8 cellular contexts compared by ENCODE assay signal in genomic region chr17:76584427-76585047, GRCh38. TPM values are rescaled to one million over a fixed set of nuclear protein-coding genes. Genes with fewer than 3 reads are reported as not detected.
DNase-seq lines count a peak whose midpoint lies in the region; ATAC-seq, FAIRE-seq and TF ChIP-seq lines count a peak whose summit lies in the region.

No MANE protein-coding gene starts in this region.

- H3K79me2 ChIP-seq in K562 (ENCODE audit: control insufficient read depth, insufficient read depth, low read length), result no peaks in the 10 kb centered on the region

- H3K9me3 Mint-ChIP-seq in stimulated activated naive CD8-positive, alpha-beta T cell treated with anti-CD3 and anti-CD28 coated beads, Interleukin-15, amount 100 ng/mL, for 72 hours, result no peaks in the 10 kb centered on the region

- ATAC-seq in K562 (no peak), GM19328 (IDR thresholded peaks at IDR 0.05; ENCODE audit: unreplicated experiment) (no peak)
- no peak for ATAC-seq in stimulated activated naive CD8-positive, alpha-beta T cell treated with anti-CD3 and anti-CD28 coated beads, Interleukin-15, amount 100 ng/mL, for 72 hours

- peak overlapping the region; percentile 37; the same call in 1 of the 2 replicates for H3K4me2 ChIP-seq in K562 (ENCODE audit: insufficient read depth, low read length)

- no peak overlapping the region for H3K27ac Mint-ChIP-seq in stimulated activated naive CD8-positive, alpha-beta T cell treated with anti-CD3 and anti-CD28 coated beads, Interleukin-15, amount 100 ng/mL, for 72 hours

- no TSS peak for BruUV-seq in K562 (replicated peaks; lab: Mats Ljungman, UMichigan)

- H3K36me3 ChIP-seq in K562 (ENCODE audit: control insufficient read depth, insufficient read depth, low read length), result no peaks in the 10 kb centered on the region

- CTCF ChIA-PET in K562 (lab: Yijun Ruan, JAX; ENCODE audit: low intra/inter-chr PET ratio), result no interaction called here

- peaks cover 71% of the 10 kb centered on the region for H3K27me3 Mint-ChIP-seq in stimulated activated naive CD8-positive, alpha-beta T cell treated with anti-CD3 and anti-CD28 coated beads, Interleukin-15, amount 100 ng/mL, for 72 hours

- intact Hi-C loops in K562 (cut with micrococcal nuclease), result no loop called here

- no peak for TF ChIP-seq RAD21 in K562 (CRISPR knock-in tag; conservative IDR thresholded peaks at IDR 0.05 in 1 of 2, IDR thresholded peaks at IDR 0.05 in 1 of 2)

- H4K20me1 ChIP-seq in K562 (replicated peaks; ENCODE audit: control insufficient read depth, insufficient read depth, low read length), result no peaks in the 10 kb centered on the region

- H2AFZ ChIP-seq in K562 (ENCODE audit: low read depth, low read length), result peak overlapping the region; percentile 40; the same call in 1 of the 2 replicates

- H3K4me1 Mint-ChIP-seq in stimulated activated naive CD8-positive, alpha-beta T cell treated with anti-CD3 and anti-CD28 coated beads, Interleukin-15, amount 100 ng/mL, for 72 hours, result peaks cover 26% of the 10 kb centered on the region

- no peak overlapping the region for H3K27ac ChIP-seq in K562 (ENCODE audit: extremely low read depth, low read depth, low read length)

- H3K9me3 ChIP-seq in K562 (replicated peaks; ENCODE audit: control insufficient read depth, insufficient read depth, low read depth, low read length), result no peaks in the 10 kb centered on the region

- no peak for FAIRE-seq in K562 (lab: Jason Lieb, UNC)

- H3K4me3 ChIP-seq in K562, result no peak overlapping the region

- peaks cover 0 to 30% of the 10 kb centered on the region in 2 experiments; a peak in 4 of 5 replicates for H3K4me1 ChIP-seq in K562 (replicated peaks in 1 of 2; ENCODE audit: control insufficient read depth in 2 of 2, insufficient read depth in 2 of 2, low read length in 2 of 2)

- peak overlapping the region in 1 of 2 experiments; percentile 68; a peak in 1 of 4 replicates for H3K9ac ChIP-seq in K562 (ENCODE audit: insufficient read depth in 1 of 2, low read depth in 2 of 2, low read length in 2 of 2)

- WGBS in K562 (ENCODE audit: insufficient coverage, low coverage, missing lambda C conversion rate), result 75% methylated on average over 13 of the region's 18 CpGs

- no peak for TF ChIP-seq EP300 in K562 (IDR thresholded peaks at IDR 0.05; ENCODE audit: low read length)

- TF ChIP-seq CTCF in K562 (IDR thresholded peaks at IDR 0.05 in 2 of 3, conservative IDR thresholded peaks at IDR 0.05 in 1 of 3; ENCODE audit: insufficient read depth in 2 of 3, low read depth in 1 of 3, low read length in 3 of 3), result no peak

- peaks cover 0 to 6% of the 10 kb centered on the region in 2 experiments; a peak in 2 of 5 replicates for H3K27me3 ChIP-seq in K562 (ENCODE audit: control insufficient read depth in 2 of 2, insufficient read depth in 2 of 2, low read length in 2 of 2)

- H3K9me1 ChIP-seq in K562 (ENCODE audit: control insufficient read depth, insufficient read depth, low read length), result no peaks in the 10 kb centered on the region

- no peak for TF ChIP-seq POLR2A in K562 (conservative IDR thresholded peaks at IDR 0.05)

- in situ Hi-C loops in K562 (cut with MboI), result no loop called here

- H3K4me3 Mint-ChIP-seq in stimulated activated naive CD8-positive, alpha-beta T cell treated with anti-CD3 and anti-CD28 coated beads, Interleukin-15, amount 100 ng/mL, for 72 hours, result peak overlapping the region; percentile 76 to 80

- DNase-seq in NCI-H82 (lab: John Stamatoyannopoulos, UW) (peak; percentile 54), NCI-H82 treated with DMSO at 0.1 percent for 48 hours (lab: John Stamatoyannopoulos, UW; ENCODE audit: unreplicated experiment) (no peak), K562 (ENCODE audit: extremely low read depth in 1 of 4, low spot score in 3 of 4) (no peak), kidney tubule cell (ENCODE audit: low spot score) (peak; percentile 35), AG08396 (ENCODE audit: low spot score) (no peak), NOMO-1 treated with DMSO at 0.1 percent for 48 hours (lab: John Stamatoyannopoulos, UW; ENCODE audit: unreplicated experiment) (no peak)
- no peak for DNase-seq in stimulated activated naive CD8-positive, alpha-beta T cell treated with anti-CD3 and anti-CD28 coated beads, Interleukin-15, amount 100 ng/mL, for 72 hours

- POLR2A ChIA-PET in K562 (lab: Yijun Ruan, JAX), result interaction anchor here (0.6 to 1.5 kb wide), 6 partner anchors 13 to 40 kb away, joined by 3 to 5 read pairs (median 4); no protein-coding TSS in a partner anchor

RNA-seq across cellular contexts. Expression of gene ST6GALNAC2, which starts 1.1 kb away (rescaled TPM):
- total RNA-seq in K562 (2011; cell fraction: chromatin; rRNA removed; ENCODE audit: low replicate concordance), result not detected in 2 replicates
- not detected in 2 replicates for total RNA-seq in K562 (2011; cell fraction: nucleolus; rRNA removed)
- not detected in 2 replicates for total RNA-seq in K562 (2011; cell fraction: nucleoplasm; rRNA removed)
- total RNA-seq in K562 (2014; rRNA removed), result not detected in 2 replicates
- not detected in 2 replicates for total RNA-seq in K562 (2014; rRNA removed; fragmentation: Illumina TruSeq; extraction: Trizol)
- total RNA-seq in K562 (2015; rRNA removed; fragmentation: Illumina TruSeq; extraction: Trizol), result not detected in 2 replicates
- not detected in 2 replicates for total RNA-seq in K562 (2021)
- not detected in 2 replicates for polyA plus RNA-seq in K562 (2011; rRNA removed)
- not detected in 2 replicates for polyA plus RNA-seq in K562 (2011; cell fraction: cytosol; rRNA removed)
- polyA plus RNA-seq in K562 (2011; cell fraction: nucleus; rRNA removed), result not detected in 2 replicates
- not detected in 2 replicates for polyA plus RNA-seq in K562 (2012)
- 0.18 TPM in 1 of 2 replicates, not detected in the other for polyA plus RNA-seq in K562 (2014; fragmentation: Illumina TruSeq; extraction: Trizol)
- not detected for polyA plus RNA-seq in K562 (2014; fragmentation: Nextera tagmentation; extraction: Ambion mirVana)
- polyA plus RNA-seq in K562 (2014; rRNA removed), result not detected in 2 replicates
- polyA minus RNA-seq in K562 (2011; rRNA and poly(A)+ RNA removed), result not detected in 2 replicates
- not detected in 2 replicates for polyA minus RNA-seq in K562 (2011; cell fraction: cytosol; rRNA and poly(A)+ RNA removed)
- not detected in 2 replicates for polyA minus RNA-seq in K562 (2011; cell fraction: nucleus; rRNA and poly(A)+ RNA removed)

RNA-seq across cellular contexts. Expression of gene PRCD, which starts 44.7 kb away (rescaled TPM):
- 0.14 TPM in 1 of 2 replicates, not detected in the other for total RNA-seq in K562 (2011; cell fraction: chromatin; rRNA removed; ENCODE audit: low replicate concordance)
- not detected in 2 replicates for total RNA-seq in K562 (2011; cell fraction: nucleolus; rRNA removed)
- not detected in 2 replicates for total RNA-seq in K562 (2011; cell fraction: nucleoplasm; rRNA removed)
- total RNA-seq in K562 (2014; rRNA removed), result not detected in 2 replicates
- not detected in 2 replicates for total RNA-seq in K562 (2014; rRNA removed; fragmentation: Illumina TruSeq; extraction: Trizol)
- total RNA-seq in K562 (2015; rRNA removed; fragmentation: Illumina TruSeq; extraction: Trizol), result not detected in 2 replicates
- total RNA-seq in K562 (2021), result 0.27 TPM in 1 of 2 replicates, not detected in the other
- 0.20 and 0.39 TPM in 2 replicates for polyA plus RNA-seq in K562 (2011; rRNA removed)
- not detected in 2 replicates for polyA plus RNA-seq in K562 (2011; cell fraction: cytosol; rRNA removed)
- polyA plus RNA-seq in K562 (2011; cell fraction: nucleus; rRNA removed), result 0.10 and 0.13 TPM in 2 replicates
- polyA plus RNA-seq in K562 (2012), result 0.26 and 0.65 TPM in 2 replicates
- polyA plus RNA-seq in K562 (2014; fragmentation: Illumina TruSeq; extraction: Trizol), result not detected in 2 replicates
- polyA plus RNA-seq in K562 (2014; fragmentation: Nextera tagmentation; extraction: Ambion mirVana), result under 1 TPM in 1 of 2 experiments, not detected in 1; 0.25 TPM
- polyA plus RNA-seq in K562 (2014; rRNA removed), result 0.21 TPM in 1 of 2 replicates, not detected in the other
- 0.07 TPM in 1 of 2 replicates, not detected in the other for polyA minus RNA-seq in K562 (2011; rRNA and poly(A)+ RNA removed)
- not detected in 2 replicates for polyA minus RNA-seq in K562 (2011; cell fraction: cytosol; rRNA and poly(A)+ RNA removed)
- polyA minus RNA-seq in K562 (2011; cell fraction: nucleus; rRNA and poly(A)+ RNA removed), result not detected in 2 replicates

RNA-seq across cellular contexts. Expression of gene CYGB, which starts 47.0 kb away (rescaled TPM):
- total RNA-seq in K562 (2011; cell fraction: chromatin; rRNA removed; ENCODE audit: low replicate concordance), result 0.84 TPM in 1 of 2 replicates, not detected in the other
- 0.66 TPM in 1 of 2 replicates, not detected in the other for total RNA-seq in K562 (2011; cell fraction: nucleolus; rRNA removed)
- total RNA-seq in K562 (2011; cell fraction: nucleoplasm; rRNA removed), result 1.2 TPM in 1 of 2 replicates, not detected in the other
- 0.95 TPM in 1 of 2 replicates, not detected in the other for total RNA-seq in K562 (2014; rRNA removed)
- total RNA-seq in K562 (2014; rRNA removed; fragmentation: Illumina TruSeq; extraction: Trizol), result 0.16 TPM in 1 of 2 replicates, not detected in the other
- not detected in 2 replicates for total RNA-seq in K562 (2015; rRNA removed; fragmentation: Illumina TruSeq; extraction: Trizol)
- 0.13 and 0.24 TPM in 2 replicates for total RNA-seq in K562 (2021)
- 0.05 and 0.08 TPM in 2 replicates for polyA plus RNA-seq in K562 (2011; rRNA removed)
- 0.18 and 0.40 TPM in 2 replicates for polyA plus RNA-seq in K562 (2011; cell fraction: cytosol; rRNA removed)
- 0.20 and 0.38 TPM in 2 replicates for polyA plus RNA-seq in K562 (2011; cell fraction: nucleus; rRNA removed)
- 0.09 and 0.24 TPM in 2 replicates for polyA plus RNA-seq in K562 (2012)
- 0.54 TPM in 1 of 2 replicates, not detected in the other for polyA plus RNA-seq in K562 (2014; fragmentation: Illumina TruSeq; extraction: Trizol)
- polyA plus RNA-seq in K562 (2014; fragmentation: Nextera tagmentation; extraction: Ambion mirVana), result not detected
- polyA plus RNA-seq in K562 (2014; rRNA removed), result 0.11 and 0.12 TPM in 2 replicates
- polyA minus RNA-seq in K562 (2011; rRNA and poly(A)+ RNA removed), result not detected in 2 replicates
- not detected in 2 replicates for polyA minus RNA-seq in K562 (2011; cell fraction: cytosol; rRNA and poly(A)+ RNA removed)
- polyA minus RNA-seq in K562 (2011; cell fraction: nucleus; rRNA and poly(A)+ RNA removed), result not detected in 2 replicates

RNA-seq across cellular contexts. Expression of gene ST6GALNAC1, which starts 59.0 kb away (rescaled TPM):
- 78.1 and 101 TPM in 2 replicates for total RNA-seq in K562 (2011; cell fraction: chromatin; rRNA removed; ENCODE audit: low replicate concordance)
- total RNA-seq in K562 (2011; cell fraction: nucleolus; rRNA removed), result 67.5 and 71.5 TPM in 2 replicates
- total RNA-seq in K562 (2011; cell fraction: nucleoplasm; rRNA removed), result 66.0 and 71.4 TPM in 2 replicates
- 43.4 and 54.9 TPM in 2 replicates for total RNA-seq in K562 (2014; rRNA removed)
- 47.3 and 50.5 TPM in 2 replicates for total RNA-seq in K562 (2014; rRNA removed; fragmentation: Illumina TruSeq; extraction: Trizol)
- 20.6 and 21.4 TPM in 2 replicates for total RNA-seq in K562 (2015; rRNA removed; fragmentation: Illumina TruSeq; extraction: Trizol)
- total RNA-seq in K562 (2021), result 42.9 and 53.1 TPM in 2 replicates
- 34.7 and 40.1 TPM in 2 replicates for polyA plus RNA-seq in K562 (2011; rRNA removed)
- polyA plus RNA-seq in K562 (2011; cell fraction: cytosol; rRNA removed), result 35.5 and 41.2 TPM in 2 replicates
- 54.0 and 74.4 TPM in 2 replicates for polyA plus RNA-seq in K562 (2011; cell fraction: nucleus; rRNA removed)
- polyA plus RNA-seq in K562 (2012), result 30.1 and 68.3 TPM in 2 replicates
- polyA plus RNA-seq in K562 (2014; fragmentation: Illumina TruSeq; extraction: Trizol), result 62.4 and 68.4 TPM in 2 replicates
- polyA plus RNA-seq in K562 (2014; fragmentation: Nextera tagmentation; extraction: Ambion mirVana), result 10 to 100 TPM; 50.4 to 62.9 TPM
- polyA plus RNA-seq in K562 (2014; rRNA removed), result 49.1 and 56.0 TPM in 2 replicates
- polyA minus RNA-seq in K562 (2011; rRNA and poly(A)+ RNA removed), result 31.5 and 36.3 TPM in 2 replicates
- 14.5 and 27.7 TPM in 2 replicates for polyA minus RNA-seq in K562 (2011; cell fraction: cytosol; rRNA and poly(A)+ RNA removed)
- polyA minus RNA-seq in K562 (2011; cell fraction: nucleus; rRNA and poly(A)+ RNA removed), result 20.6 and 35.8 TPM in 2 replicates

Comparison
In these comparisons a context has a peak if more than half of its experiments do, and no peak if none do; other contexts are left out.
1. DNase-seq: peak in NCI-H82 (single experiment) and kidney tubule cell (single experiment); none in NCI-H82 treated with DMSO at 0.1 percent for 48 hours (single experiment), K562 (0 of 4), stimulated activated naive CD8-positive, alpha-beta T cell treated with anti-CD3 and anti-CD28 coated beads, Interleukin-15, amount 100 ng/mL, for 72 hours (0 of 2), AG08396 (single experiment) and NOMO-1 treated with DMSO at 0.1 percent for 48 hours (single experiment).